ENCODE assay signal across 18 cellular contexts in the genomic region with DNA sequence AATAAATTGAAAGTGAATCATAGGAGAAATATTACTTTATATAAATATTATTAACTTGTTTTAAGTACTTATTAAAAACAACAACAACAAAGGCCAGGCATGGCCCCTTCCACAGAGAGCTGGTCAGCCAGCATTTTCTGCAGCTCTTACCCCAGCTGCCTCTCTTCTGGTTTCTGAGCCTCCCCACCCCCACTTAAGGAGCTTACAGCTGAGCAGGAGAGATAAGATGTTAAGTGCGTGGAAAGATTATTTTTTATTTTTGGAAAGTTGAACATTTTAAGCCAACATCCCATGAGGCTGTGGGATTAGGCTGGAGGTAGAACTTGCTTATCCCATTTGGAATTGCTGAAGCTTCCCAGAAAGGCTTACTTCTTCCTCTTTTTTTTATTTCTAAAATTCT.
DNase-seq lines count a peak whose midpoint lies in the region; ATAC-seq, FAIRE-seq and TF ChIP-seq lines count a peak whose summit lies in the region.
"Had no signal": no experiment of that assay in that cellular context is flagged by ENCODE, and none has a peak within 500 bp of the region (broad histone marks: within the 10 kb centered on the region; RNA-seq: fewer than 3 reads in every experiment).

No MANE protein-coding gene starts in this region.

- H3K27ac ChIP-seq in lower lobe of right lung: no peak overlapping the region
- H3K27ac ChIP-seq: neutrophil, psoas muscle, SJSA1, suprapubic skin had no signal

- peaks cover 13% of the 10 kb centered on the region for H3K27me3 ChIP-seq in lower lobe of right lung (ENCODE audit: low read depth)
- H3K27me3 ChIP-seq: SJSA1 had no signal

- no peaks in the 10 kb centered on the region for H3K36me3 ChIP-seq in lower lobe of right lung
- H3K36me3 ChIP-seq: neutrophil, SJSA1, suprapubic skin had no signal

- peak overlapping the region; percentile 34 for H3K4me3 Mint-ChIP-seq in glutamatergic neuron (ENCODE audit: unreplicated experiment)
- H3K4me3 Mint-ChIP-seq: activated CD4-positive, alpha-beta T cell treated with anti-CD3 and anti-CD28 coated beads, Interleukin-2, amount 10 ng/mL, durations not matched to agents 7 days and 5 days; activated naive CD8-positive, alpha-beta T cell treated with anti-CD3 and anti-CD28 coated beads for 36 hours; CD4-positive, CD25-positive, alpha-beta regulatory T cell; endodermal cell; stimulated activated effector memory CD8-positive, alpha-beta T cell treated with anti-CD3 and anti-CD28 coated beads, Interleukin-12 subunit alpha, Interleukin-12 subunit beta, amount 100 ng/mL, for 72 hours had no signal

- DNase-seq in OCI-M1 (lab: John Stamatoyannopoulos, UW) (peak; percentile 67), glutamatergic neuron (no peak), lower lobe of right lung (no peak), HuH-7.5 (ENCODE audit: low spot score) (no peak), NCI-H1417 treated with DMSO at 0.1 percent for 48 hours (lab: John Stamatoyannopoulos, UW) (no peak), RPMI8226 (no peak)

- peaks cover 5% of the 10 kb centered on the region for H3K27me3 Mint-ChIP-seq in glutamatergic neuron (ENCODE audit: unreplicated experiment)

- H3K9me3 Mint-ChIP-seq in glutamatergic neuron (ENCODE audit: unreplicated experiment): peaks cover 5% of the 10 kb centered on the region
- H3K9me3 Mint-ChIP-seq: activated CD4-positive, alpha-beta T cell treated with anti-CD3 and anti-CD28 coated beads, Interleukin-2, amount 10 ng/mL, durations not matched to agents 7 days and 5 days; activated naive CD8-positive, alpha-beta T cell treated with anti-CD3 and anti-CD28 coated beads for 36 hours; stimulated activated effector memory CD8-positive, alpha-beta T cell treated with anti-CD3 and anti-CD28 coated beads, Interleukin-12 subunit alpha, Interleukin-12 subunit beta, amount 100 ng/mL, for 72 hours had no signal

- no peaks in the 10 kb centered on the region for H3K4me1 ChIP-seq in lower lobe of right lung
- H3K4me1 ChIP-seq: psoas muscle, SJSA1 had no signal

- peaks cover 31% of the 10 kb centered on the region for H3K4me1 Mint-ChIP-seq in glutamatergic neuron (ENCODE audit: low read depth, unreplicated experiment)

- H3K36me3 Mint-ChIP-seq in glutamatergic neuron (ENCODE audit: unreplicated experiment): no peaks in the 10 kb centered on the region
- H3K36me3 Mint-ChIP-seq: activated naive CD8-positive, alpha-beta T cell treated with anti-CD3 and anti-CD28 coated beads for 36 hours; CD4-positive, CD25-positive, alpha-beta regulatory T cell; stimulated activated effector memory CD8-positive, alpha-beta T cell treated with anti-CD3 and anti-CD28 coated beads, Interleukin-12 subunit alpha, Interleukin-12 subunit beta, amount 100 ng/mL, for 72 hours had no signal

- ATAC-seq in lower lobe of right lung: peak; percentile 34 to 43
- no peak for ATAC-seq in HG03432 (IDR thresholded peaks at IDR 0.05; ENCODE audit: unreplicated experiment)

- peak; percentile 27 for FAIRE-seq in G401.6 (lab: Jason Lieb, UNC)
- FAIRE-seq: colon had no signal

- no peaks in the 10 kb centered on the region for H3K9me3 ChIP-seq in lower lobe of right lung
- H3K9me3 ChIP-seq: neutrophil, psoas muscle, SJSA1, suprapubic skin had no signal

- intact Hi-C loops in lower lobe of right lung (cut with DNase I): no loop called here

- no peak for TF ChIP-seq CTCF in glutamatergic neuron (IDR thresholded peaks at IDR 0.05; ENCODE audit: partially characterized antibody, unreplicated experiment)
- TF ChIP-seq CTCF in lower lobe of right lung (IDR thresholded peaks at IDR 0.05): no peak

- H3K27ac Mint-ChIP-seq in glutamatergic neuron (ENCODE audit: unreplicated experiment): peak overlapping the region; percentile 59
- H3K27ac Mint-ChIP-seq: activated CD4-positive, alpha-beta T cell treated with anti-CD3 and anti-CD28 coated beads, Interleukin-2, amount 10 ng/mL, durations not matched to agents 7 days and 5 days; activated naive CD8-positive, alpha-beta T cell treated with anti-CD3 and anti-CD28 coated beads for 36 hours; CD4-positive, CD25-positive, alpha-beta regulatory T cell; stimulated activated effector memory CD8-positive, alpha-beta T cell treated with anti-CD3 and anti-CD28 coated beads, Interleukin-12 subunit alpha, Interleukin-12 subunit beta, amount 100 ng/mL, for 72 hours had no signal

- no peak overlapping the region for H3K4me3 ChIP-seq in lower lobe of right lung
- H3K4me3 ChIP-seq: psoas muscle, SJSA1, suprapubic skin had no signal
